Comparison of ENCODE assay signal across 16 cellular contexts in genomic region chr1:182589931-182590330, GRCh38. TPM values are rescaled to one million over a fixed set of nuclear protein-coding genes. Genes with fewer than 3 reads are reported as not detected.
DNase-seq lines count a peak whose midpoint lies in the region; ATAC-seq, FAIRE-seq and TF ChIP-seq lines count a peak whose summit lies in the region.
"Had no signal": no experiment of that assay in that cellular context is flagged by ENCODE, and none has a peak within 500 bp of the region (broad histone marks: within the 10 kb centered on the region; RNA-seq: fewer than 3 reads in every experiment).

No MANE protein-coding gene starts in this region.

- FAIRE-seq in H1 (lab: Jason Lieb, UNC), result no peak
- FAIRE-seq: H54, small intestine had no signal

- H3K79me2 ChIP-seq in H1 (ENCODE audit: control insufficient read depth in 1 of 2, insufficient read depth in 2 of 2, low read length in 2 of 2), result no peaks in the 10 kb centered on the region

- no peaks in the 10 kb centered on the region for H3K27me3 Mint-ChIP-seq in activated CD4-positive, alpha-beta T cell treated with anti-CD3 and anti-CD28 coated beads for 36 hours
- no peaks in the 10 kb centered on the region for H3K27me3 Mint-ChIP-seq in progenitor cell of endocrine pancreas

- no peak overlapping the region for H3K18ac ChIP-seq in H1 (ENCODE audit: extremely low read depth, low read length)

- H4K20me1 ChIP-seq in H1 (replicated peaks in 1 of 2; ENCODE audit: control insufficient read depth in 1 of 2, insufficient read depth in 2 of 2, low read length in 2 of 2), result no peaks in the 10 kb centered on the region

- no peak for TF ChIP-seq CTCF in VCaP (conservative IDR thresholded peaks at IDR 0.05)
- TF ChIP-seq CTCF in H1 (IDR thresholded peaks at IDR 0.05; ENCODE audit: control extremely low read depth in 1 of 3, insufficient read depth in 1 of 3, low read depth in 1 of 3, low read length in 3 of 3), result no peak
- TF ChIP-seq CTCF in progenitor cell of endocrine pancreas (IDR thresholded peaks at IDR 0.05; ENCODE audit: unreplicated experiment), result no peak

- H3K4me3 Mint-ChIP-seq in activated CD4-positive, alpha-beta T cell treated with anti-CD3 and anti-CD28 coated beads for 36 hours, result peak overlapping the region; percentile 89
- peak overlapping the region; percentile 17 for H3K4me3 Mint-ChIP-seq in progenitor cell of endocrine pancreas (ENCODE audit: low read depth)

- H2BK15ac ChIP-seq in H1 (ENCODE audit: low read length), result no peak overlapping the region

- no peak overlapping the region for H4K5ac ChIP-seq in H1 (ENCODE audit: insufficient read length, low read depth, low read length)

- no peak overlapping the region for H3K4me3 ChIP-seq in H1 (ENCODE audit: extremely low read depth in 1 of 4, insufficient read depth in 2 of 4, low read depth in 3 of 4, low read length in 4 of 4)

- H3K27ac ChIP-seq in VCaP (peak overlapping the region; percentile 87; the same call in 1 of the 2 replicates), H1 (ENCODE audit: low read depth, low read length) (no peak overlapping the region)

- POLR2A ChIA-PET in activated CD4-positive, alpha-beta T cell treated with anti-CD3 and anti-CD28 coated beads for 36 hours (lab: Charles Lee), result interaction anchor here (0.6 to 1.0 kb wide), 2 partner anchors 15 to 74 kb away, joined by 3 read pairs; no protein-coding TSS in a partner anchor
- POLR2A ChIA-PET in H1 (lab: Charles Lee; ENCODE audit: partially characterized antibody), result no interaction called here

- H3K36me3 Mint-ChIP-seq in activated CD4-positive, alpha-beta T cell treated with anti-CD3 and anti-CD28 coated beads for 36 hours (ENCODE audit: low read depth), result peaks cover 7% of the 10 kb centered on the region
- H3K36me3 Mint-ChIP-seq in progenitor cell of endocrine pancreas (ENCODE audit: insufficient read depth), result no peaks in the 10 kb centered on the region

- no peaks in the 10 kb centered on the region for H3K27me3 ChIP-seq in H1 (replicated peaks in 1 of 4; ENCODE audit: control insufficient read depth in 3 of 4, extremely low read depth in 1 of 4, insufficient read depth in 3 of 4, low read length in 3 of 4)
- H3K27me3 ChIP-seq: left lung had no signal

- no peak overlapping the region for H3K56ac ChIP-seq in H1 (replicated peaks; ENCODE audit: insufficient read length, low read depth, low read length)

- intact Hi-C loops in activated CD4-positive, alpha-beta T cell treated with anti-CD3 and anti-CD28 coated beads for 36 hours (cut with DNase I, micrococcal nuclease), result loop anchor here in 1 of 2 experiments (2.0 kb wide), 1 partner anchor 199 kb away; the partner anchor contains the start of gene NPL

- 93% methylated on average over 5 of the region's 5 CpGs; no CpG with 5 or more reads in 1 of the 2 experiments for WGBS in H1 (ENCODE audit: extremely low coverage in 1 of 2, insufficient coverage in 1 of 2, insufficient read length in 1 of 2, insufficient replicate concordance in 2 of 2, low coverage in 1 of 2, low lambda C conversion rate in 2 of 2, missing lambda C conversion rate in 1 of 2), 2 experiments

- H2BK12ac ChIP-seq in H1 (ENCODE audit: low read depth, low read length), result no peak overlapping the region

- no peak overlapping the region for H3K4me2 ChIP-seq in H1 (ENCODE audit: insufficient read depth in 1 of 2, low read depth in 2 of 2, low read length in 2 of 2)

- H3K9me3 ChIP-seq in H1 (ENCODE audit: insufficient read depth in 2 of 2, low read depth in 1 of 2, low read length in 1 of 2), result no peaks in the 10 kb centered on the region
- H3K9me3 ChIP-seq: left lung had no signal

- no peaks in the 10 kb centered on the region for H3K79me1 ChIP-seq in H1 (ENCODE audit: low read depth, low read length)

- H2BK20ac ChIP-seq in H1 (ENCODE audit: low read length), result no peak overlapping the region

- no peak for DNase-seq in activated CD4-positive, alpha-beta T cell treated with anti-CD3 and anti-CD28 coated beads for 36 hours
- DNase-seq in activated CD4-positive, alpha-beta T cell treated with anti-CD3 and anti-CD28 coated beads, Interleukin-2, amount 50 U/mL, for 1 hour, result no peak
- DNase-seq in H1 (ENCODE audit: low read depth in 1 of 2, low spot score in 2 of 2) (peak in 1 of 2 experiments; percentile 35), progenitor cell of endocrine pancreas (ENCODE audit: low spot score, unreplicated experiment) (no peak), foreskin melanocyte (no peak), middle frontal gyrus (ENCODE audit: extremely low spot score, low spot score) (no peak)
- DNase-seq: activated CD4-positive, CD25-positive, alpha-beta regulatory T cell treated with anti-CD3 and anti-CD28 coated beads, Interleukin-2, amount 50 U/mL, for 72 hours; activated naive CD4-positive, alpha-beta T cell; cerebellar nuclear complex; left lung; NCI-H446; small intestine had no signal

- TF ChIP-seq RAD21 in H1 (IDR thresholded peaks at IDR 0.05 in 1 of 2, conservative IDR thresholded peaks at IDR 0.05 in 1 of 2; ENCODE audit: low read depth in 2 of 2, low read length in 2 of 2), result no peak

- no peaks in the 10 kb centered on the region for H3K36me3 ChIP-seq in H1 (ENCODE audit: control insufficient read depth in 2 of 4, insufficient read depth in 4 of 4, low read length in 3 of 4)
- H3K36me3 ChIP-seq: left lung had no signal

- H2BK5ac ChIP-seq in H1 (ENCODE audit: low read depth, low read length), result no peak overlapping the region

- CTCF ChIA-PET in activated CD4-positive, alpha-beta T cell treated with anti-CD3 and anti-CD28 coated beads for 36 hours (lab: Charles Lee), result interaction anchor here (0.5 to 23.5 kb wide), 8 partner anchors 8 to 505 kb away, joined by 3 to 772 read pairs (median 5); partner anchors contain the start of gene NPL
- CTCF ChIA-PET in H1 (lab: Charles Lee; ENCODE audit: partially characterized antibody), result interaction anchor here (0.6 to 37.1 kb wide), 9 partner anchors 11 to 508 kb away, joined by 3 to 1131 read pairs (median 3); partner anchors contain the start of gene NPL

- H2AK5ac ChIP-seq in H1 (ENCODE audit: low read depth, low read length), result no peak overlapping the region

- H4K8ac ChIP-seq in H1 (ENCODE audit: extremely low read depth, insufficient read depth, low read length), result no peak overlapping the region

- H3K9me3 Mint-ChIP-seq in activated CD4-positive, alpha-beta T cell treated with anti-CD3 and anti-CD28 coated beads for 36 hours (ENCODE audit: low read depth), result peaks cover 2% of the 10 kb centered on the region
- H3K9me3 Mint-ChIP-seq in progenitor cell of endocrine pancreas (ENCODE audit: low read depth), result no peaks in the 10 kb centered on the region

- no peaks in the 10 kb centered on the region for H3K23me2 ChIP-seq in H1 (ENCODE audit: low read depth, low read length)

- no peak overlapping the region for H3K9ac ChIP-seq in H1 (replicated peaks in 1 of 4; ENCODE audit: extremely low read depth in 1 of 4, low read depth in 3 of 4, low read length in 3 of 4)

- H3K27ac Mint-ChIP-seq in activated CD4-positive, alpha-beta T cell treated with anti-CD3 and anti-CD28 coated beads for 36 hours, result peak overlapping the region; percentile 5
- no peak overlapping the region for H3K27ac Mint-ChIP-seq in progenitor cell of endocrine pancreas

- no peak for TF ChIP-seq EP300 in H1 (IDR thresholded peaks at IDR 0.05; ENCODE audit: borderline replicate concordance in 1 of 2, low read depth in 2 of 2, low read length in 2 of 2)

- H3K4me1 ChIP-seq in H1 (replicated peaks in 1 of 4; ENCODE audit: control insufficient read depth in 3 of 4, insufficient read depth in 4 of 4, low read length in 3 of 4), result peaks cover 0 to 12% (median 2%) of the 10 kb centered on the region in 4 experiments; a peak in 4 of 7 replicates

- no peak for ATAC-seq in activated CD4-positive, alpha-beta T cell treated with anti-CD3 and anti-CD28 coated beads for 36 hours
- ATAC-seq in GM21360 (IDR thresholded peaks at IDR 0.05; ENCODE audit: unreplicated experiment), result no peak
- ATAC-seq: SK-N-SH treated with all-trans-retinoic acid at 6 μM for 48 hours had no signal

- H3K4ac ChIP-seq in H1 (replicated peaks; ENCODE audit: insufficient read length, low read depth, low read length), result no peak overlapping the region

- no peak for TF ChIP-seq POLR2A in H1 (IDR thresholded peaks at IDR 0.05; ENCODE audit: control extremely low read depth in 1 of 2, low read depth in 2 of 2, low read length in 2 of 2)

- H3K14ac ChIP-seq in H1 (ENCODE audit: insufficient read length), result no peak overlapping the region

- no peak overlapping the region for H2BK120ac ChIP-seq in H1 (replicated peaks; ENCODE audit: low read depth, low read length)

- no peak overlapping the region for H3K23ac ChIP-seq in H1 (ENCODE audit: insufficient read length)

- H4K91ac ChIP-seq in H1 (replicated peaks; ENCODE audit: insufficient read length, low read length), result no peak overlapping the region

- H3K4me1 Mint-ChIP-seq in activated CD4-positive, alpha-beta T cell treated with anti-CD3 and anti-CD28 coated beads for 36 hours, result peaks cover 33% of the 10 kb centered on the region
- H3K4me1 Mint-ChIP-seq in progenitor cell of endocrine pancreas (ENCODE audit: low read depth), result peaks cover 10% of the 10 kb centered on the region

- H2AFZ ChIP-seq in H1 (ENCODE audit: low read length), result peak overlapping the region; percentile 91; the same call in 1 of the 2 replicates

RNA-seq across cellular contexts. Expression of gene RNASEL, which starts 0.9 kb away (rescaled TPM):
- total RNA-seq in activated CD4-positive, alpha-beta T cell treated with anti-CD3 and anti-CD28 coated beads for 36 hours, result 1 to 10 TPM; 3.7 to 4.0 TPM
- 0.57 and 0.78 TPM in 2 replicates for total RNA-seq in H1 (2021; fragmentation: NEBNext Ultra II Directional; extraction: Animal tissue kit (Norgen Biotek cat#: 25700))
- polyA plus RNA-seq in H1 (2011; rRNA removed), result 0.27 and 0.39 TPM in 2 replicates
- 0.56 TPM for polyA plus RNA-seq in H1 (2011; cell fraction: cytosol; rRNA removed)
- polyA plus RNA-seq in H1 (2011; cell fraction: nucleus; rRNA removed), result 0.43 TPM
- polyA plus RNA-seq in H1 (2012, experiment 1 of 2), result 0.42 to 0.69 TPM (median 0.55 TPM) in 4 replicates
- 0.08 TPM for polyA plus RNA-seq in H1 (2012, experiment 2 of 2)
- polyA plus RNA-seq in H1 (2013, experiment 1 of 2), result 0.28 TPM
- 0.29 TPM for polyA plus RNA-seq in H1 (2013, experiment 2 of 2)
- polyA minus RNA-seq in H1 (2011; rRNA and poly(A)+ RNA removed), result 0.63 and 0.73 TPM in 2 replicates
- polyA minus RNA-seq in H1 (2011; cell fraction: cytosol; rRNA and poly(A)+ RNA removed), result 0.51 TPM
- polyA minus RNA-seq in H1 (2011; cell fraction: nucleus; rRNA and poly(A)+ RNA removed), result 0.60 TPM
- 4.2 and 4.4 TPM in 2 replicates for total RNA-seq in progenitor cell of endocrine pancreas

RNA-seq across cellular contexts. Expression of gene RGS16, which starts 14.3 kb away (rescaled TPM):
- 10 to 100 TPM; 27.2 to 30.6 TPM for total RNA-seq in activated CD4-positive, alpha-beta T cell treated with anti-CD3 and anti-CD28 coated beads for 36 hours
- total RNA-seq in H1 (2021; fragmentation: NEBNext Ultra II Directional; extraction: Animal tissue kit (Norgen Biotek cat#: 25700)), result 8.1 and 9.8 TPM in 2 replicates
- 5.7 and 7.7 TPM in 2 replicates for polyA plus RNA-seq in H1 (2011; rRNA removed)
- 8.6 TPM for polyA plus RNA-seq in H1 (2011; cell fraction: cytosol; rRNA removed)
- 9.3 TPM for polyA plus RNA-seq in H1 (2011; cell fraction: nucleus; rRNA removed)
- 7.5 to 8.3 TPM (median 8.1 TPM) in 4 replicates for polyA plus RNA-seq in H1 (2012, experiment 1 of 2)
- 8.6 TPM for polyA plus RNA-seq in H1 (2012, experiment 2 of 2)
- 5.7 TPM for polyA plus RNA-seq in H1 (2013, experiment 1 of 2)
- polyA plus RNA-seq in H1 (2013, experiment 2 of 2), result 5.4 TPM
- polyA minus RNA-seq in H1 (2011; rRNA and poly(A)+ RNA removed), result 4.1 and 5.1 TPM in 2 replicates
- 5.7 TPM for polyA minus RNA-seq in H1 (2011; cell fraction: cytosol; rRNA and poly(A)+ RNA removed)
- 6.7 TPM for polyA minus RNA-seq in H1 (2011; cell fraction: nucleus; rRNA and poly(A)+ RNA removed)
- 0.98 and 1.5 TPM in 2 replicates for total RNA-seq in progenitor cell of endocrine pancreas
